ENCODE assay signal across 1 cellular context in the genomic region with DNA sequence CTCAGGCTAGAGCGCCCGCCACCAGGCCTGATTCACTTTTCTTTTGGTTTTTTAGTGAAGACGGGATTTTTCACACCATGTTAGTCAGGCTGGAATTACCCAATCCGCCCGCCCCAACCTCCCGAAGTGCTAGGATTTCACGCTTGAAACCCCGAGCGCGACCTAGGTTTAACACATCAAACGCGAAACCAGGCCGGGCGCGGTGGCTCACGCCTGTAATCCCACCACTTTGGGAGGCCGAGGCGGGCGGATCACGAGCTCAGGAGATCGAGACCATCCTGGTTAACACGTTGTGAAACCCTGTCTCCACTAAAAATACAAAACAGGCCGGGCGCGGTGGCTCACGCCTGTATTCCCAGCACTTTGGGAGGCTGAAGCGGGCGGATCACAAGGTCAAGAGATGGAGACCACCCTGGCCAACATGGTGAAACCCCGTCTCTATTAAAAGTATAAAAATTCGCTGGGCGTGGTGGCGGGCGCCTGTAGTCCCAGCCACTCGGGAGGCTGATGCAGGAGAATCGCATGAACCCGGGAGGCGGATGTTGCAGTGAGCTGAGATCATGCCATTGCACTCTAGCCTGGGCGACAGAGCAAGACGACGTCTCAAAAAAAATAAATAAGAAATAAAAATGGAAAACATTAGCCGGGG.
TF ChIP-seq lines count a peak whose summit lies in the region.

No MANE protein-coding gene starts in this region.

TF ChIP-seq in WTC11, 78 proteins besides CTCF, POLR2A, EP300 and RAD21 (continued from another document):
- TF ChIP-seq, protein P1, sequence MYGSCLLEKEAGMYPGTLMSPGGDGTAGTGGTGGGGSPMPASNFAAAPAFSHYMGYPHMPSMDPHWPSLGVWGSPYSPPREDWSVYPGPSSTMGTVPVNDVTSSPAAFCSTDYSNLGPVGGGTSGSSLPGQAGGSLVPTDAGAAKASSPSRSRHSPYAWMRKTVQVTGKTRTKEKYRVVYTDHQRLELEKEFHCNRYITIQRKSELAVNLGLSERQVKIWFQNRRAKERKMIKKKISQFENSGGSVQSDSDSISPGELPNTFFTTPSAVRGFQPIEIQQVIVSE (CRISPR knock-in tag; IDR thresholded peaks at IDR 0.05; ENCODE audit: borderline replicate concordance), result 0 out of 2 replicates have a peak, but pooled peaks have one; percentile 34
- TF ChIP-seq, protein P2, sequence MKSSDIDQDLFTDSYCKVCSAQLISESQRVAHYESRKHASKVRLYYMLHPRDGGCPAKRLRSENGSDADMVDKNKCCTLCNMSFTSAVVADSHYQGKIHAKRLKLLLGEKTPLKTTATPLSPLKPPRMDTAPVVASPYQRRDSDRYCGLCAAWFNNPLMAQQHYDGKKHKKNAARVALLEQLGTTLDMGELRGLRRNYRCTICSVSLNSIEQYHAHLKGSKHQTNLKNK (CRISPR knock-in tag; IDR thresholded peaks at IDR 0.05), result 0 out of 2 replicates have a peak, but pooled peaks have one; percentile 43
